Comparison of ENCODE assay signal across 9 cellular contexts in genomic region chr1:228405979-228406265, GRCh38. TPM values are rescaled to one million over a fixed set of nuclear protein-coding genes. Genes with fewer than 3 reads are reported as not detected.
DNase-seq lines count a peak whose midpoint lies in the region; ATAC-seq, FAIRE-seq and TF ChIP-seq lines count a peak whose summit lies in the region.
"Had no signal": no experiment of that assay in that cellular context is flagged by ENCODE, and none has a peak within 500 bp of the region (broad histone marks: within the 10 kb centered on the region; RNA-seq: fewer than 3 reads in every experiment).

No MANE protein-coding gene starts in this region.

- H3K9me3 Mint-ChIP-seq in CD8-positive, alpha-beta T cell: no peaks in the 10 kb centered on the region

- no peaks in the 10 kb centered on the region for H3K36me3 ChIP-seq in CD8-positive, alpha-beta T cell (ENCODE audit: insufficient read depth, low read length)
- H3K36me3 ChIP-seq in Loucy (ENCODE audit: insufficient read depth, low read length) (peaks cover 7% of the 10 kb centered on the region; the same call in 1 of the 2 replicates), H1 (ENCODE audit: control insufficient read depth in 2 of 4, insufficient read depth in 4 of 4, low read length in 3 of 4) (peaks cover 0 to 11% (median 4%) of the 10 kb centered on the region in 4 experiments; a peak in 5 of 8 replicates), neural cell (ENCODE audit: insufficient read depth, low read length) (no peaks in the 10 kb centered on the region)

- H3K9ac ChIP-seq in Loucy (ENCODE audit: low read depth, low read length, poor library complexity, severe bottlenecking): peak overlapping the region; percentile 90
- peak overlapping the region; percentile 78 to 91 (median 84); a peak in 6 of 7 replicates for H3K9ac ChIP-seq in H1 (replicated peaks in 1 of 4; ENCODE audit: extremely low read depth in 1 of 4, low read depth in 3 of 4, low read length in 3 of 4)
- peak overlapping the region; percentile 79 for H3K9ac ChIP-seq in neural cell (ENCODE audit: low read length)

- H3K18ac ChIP-seq in H1 (ENCODE audit: extremely low read depth, low read length): peak overlapping the region; percentile 78; the same call in 1 of the 2 replicates

- H3K23ac ChIP-seq in H1 (ENCODE audit: insufficient read length): no peak overlapping the region

- no peaks in the 10 kb centered on the region for H3K27me3 Mint-ChIP-seq in CD8-positive, alpha-beta T cell (ENCODE audit: low read depth)

- peak overlapping the region; percentile 91 for H3K4me3 Mint-ChIP-seq in CD8-positive, alpha-beta T cell

- H4K91ac ChIP-seq in H1 (replicated peaks; ENCODE audit: insufficient read length, low read length): no peak overlapping the region

- peaks cover 42% of the 10 kb centered on the region for H3K4me1 ChIP-seq in CD8-positive, alpha-beta T cell (ENCODE audit: insufficient read depth, low read length)
- peaks cover 53% of the 10 kb centered on the region for H3K4me1 ChIP-seq in Loucy (ENCODE audit: insufficient read depth, low read length, poor library complexity, severe bottlenecking)
- H3K4me1 ChIP-seq in H1 (replicated peaks in 1 of 4; ENCODE audit: control insufficient read depth in 3 of 4, insufficient read depth in 4 of 4, low read length in 3 of 4): peaks cover 3 to 11% (median 8%) of the 10 kb centered on the region in 4 experiments

- H3K27ac ChIP-seq in CD8-positive, alpha-beta T cell (ENCODE audit: low read depth, low read length): peak overlapping the region; percentile 76
- H3K27ac ChIP-seq in H1 (ENCODE audit: low read depth, low read length) (peak overlapping the region; percentile 79; the same call in 1 of the 2 replicates), neural cell (ENCODE audit: low read length) (peak overlapping the region; percentile 24)

- WGBS in H1 (ENCODE audit: extremely low coverage in 1 of 2, insufficient coverage in 1 of 2, insufficient read length in 1 of 2, insufficient replicate concordance in 2 of 2, low coverage in 1 of 2, low lambda C conversion rate in 2 of 2, missing lambda C conversion rate in 1 of 2), 2 experiments: 2% methylated on average over 22 of the region's 25 CpGs; no CpG with 5 or more reads in 1 of the 2 experiments

- peak; percentile 8 for ATAC-seq in CD8-positive, alpha-beta T cell
- ATAC-seq in GM21619 (IDR thresholded peaks at IDR 0.05; ENCODE audit: unreplicated experiment): peak; percentile 26

- no peak overlapping the region for H2BK12ac ChIP-seq in H1 (ENCODE audit: low read depth, low read length)

- H3K79me2 ChIP-seq in Loucy (ENCODE audit: insufficient read depth, low read length): peaks cover 69% of the 10 kb centered on the region
- H3K79me2 ChIP-seq in H1 (ENCODE audit: control insufficient read depth in 1 of 2, insufficient read depth in 2 of 2, low read length in 2 of 2): peaks cover 8 to 43% of the 10 kb centered on the region in 2 experiments; a peak in 3 of 4 replicates
- peaks cover 28% of the 10 kb centered on the region for H3K79me2 ChIP-seq in neural cell (replicated peaks; ENCODE audit: insufficient read depth, low read length)

- no peak overlapping the region for H3K14ac ChIP-seq in H1 (ENCODE audit: insufficient read length)

- no peak overlapping the region for H2BK120ac ChIP-seq in H1 (replicated peaks; ENCODE audit: low read depth, low read length)

- no peaks in the 10 kb centered on the region for H3K9me2 ChIP-seq in Loucy (replicated peaks; ENCODE audit: low read depth, low read length)
- H3K9me2 ChIP-seq in neural cell (ENCODE audit: insufficient read depth, low read length): no peaks in the 10 kb centered on the region

- peak overlapping the region; percentile 66; the same call in 1 of the 2 replicates for H4K8ac ChIP-seq in H1 (ENCODE audit: extremely low read depth, insufficient read depth, low read length)

- H3F3A ChIP-seq in Loucy (ENCODE audit: low read depth): no peaks in the 10 kb centered on the region
- no peaks in the 10 kb centered on the region for H3F3A ChIP-seq in neural cell (ENCODE audit: insufficient read depth, low read length, poor library complexity, severe bottlenecking)

- no peaks in the 10 kb centered on the region for H3K9me3 ChIP-seq in CD8-positive, alpha-beta T cell (ENCODE audit: low read length)
- H3K9me3 ChIP-seq in Loucy (ENCODE audit: insufficient read depth, low read depth, low read length) (no peaks in the 10 kb centered on the region), H1 (ENCODE audit: insufficient read depth in 2 of 2, low read depth in 1 of 2, low read length in 1 of 2) (no peaks in the 10 kb centered on the region), neural cell (ENCODE audit: low read length) (no peaks in the 10 kb centered on the region)

- H3K36me3 Mint-ChIP-seq in CD8-positive, alpha-beta T cell: peaks cover 35% of the 10 kb centered on the region

- CTCF ChIA-PET in CD8-positive, alpha-beta T cell (lab: Charles Lee): interaction anchor here (1.3 to 2.2 kb wide), 4 partner anchors 26 to 275 kb away, joined by 3 to 8 read pairs (median 5); no protein-coding TSS in a partner anchor
- CTCF ChIA-PET in H1 (lab: Charles Lee; ENCODE audit: partially characterized antibody): interaction anchor here (0.5 to 4.4 kb wide), 6 partner anchors 11 to 67 kb away, joined by 3 to 21 read pairs (median 4); a partner anchor contains a TSS

- H3K4me2 ChIP-seq in Loucy (ENCODE audit: low read depth, low read length, poor library complexity, severe bottlenecking) (peak overlapping the region; percentile 97), H1 (ENCODE audit: insufficient read depth in 1 of 2, low read depth in 2 of 2, low read length in 2 of 2) (peak overlapping the region; percentile 97 to 99), neural cell (ENCODE audit: low read length) (peak overlapping the region; percentile 94)

- TF ChIP-seq RAD21 in H1 (IDR thresholded peaks at IDR 0.05 in 1 of 2, conservative IDR thresholded peaks at IDR 0.05 in 1 of 2; ENCODE audit: low read depth in 2 of 2, low read length in 2 of 2) (no peak), neural cell (conservative IDR thresholded peaks at IDR 0.05) (no peak)

- peak overlapping the region; percentile 88 for H3K4me3 ChIP-seq in CD8-positive, alpha-beta T cell (ENCODE audit: low read depth, low read length)
- peak overlapping the region; percentile 91 for H3K4me3 ChIP-seq in Loucy (ENCODE audit: low read length, poor library complexity, severe bottlenecking)
- peak overlapping the region; percentile 84 to 100 (median 92) for H3K4me3 ChIP-seq in H1 (ENCODE audit: extremely low read depth in 1 of 4, insufficient read depth in 2 of 4, low read depth in 3 of 4, low read length in 4 of 4)
- H3K4me3 ChIP-seq in neural cell (ENCODE audit: low read length): peak overlapping the region; percentile 95

- no peak for TF ChIP-seq POLR2A in H1 (IDR thresholded peaks at IDR 0.05; ENCODE audit: control extremely low read depth in 1 of 2, low read depth in 2 of 2, low read length in 2 of 2)

- H3K27ac Mint-ChIP-seq in CD8-positive, alpha-beta T cell: peak overlapping the region; percentile 87

- no peak overlapping the region for H3K56ac ChIP-seq in H1 (replicated peaks; ENCODE audit: insufficient read length, low read depth, low read length)

- peaks cover 21% of the 10 kb centered on the region for H3K79me1 ChIP-seq in H1 (ENCODE audit: low read depth, low read length)

- no peak overlapping the region for H2AK5ac ChIP-seq in H1 (ENCODE audit: low read depth, low read length)

- peaks cover 53% of the 10 kb centered on the region for H3K4me1 Mint-ChIP-seq in CD8-positive, alpha-beta T cell (ENCODE audit: low read depth)

- H2BK20ac ChIP-seq in H1 (ENCODE audit: low read length): no peak overlapping the region

- H3K23me2 ChIP-seq in H1 (ENCODE audit: low read depth, low read length): peaks cover 18% of the 10 kb centered on the region; the same call in 1 of the 2 replicates

- intact Hi-C loops in CD8-positive, alpha-beta T cell (cut with DNase I, micrococcal nuclease): loop anchor here (1.0 to 10.0 kb wide), 11 partner anchors 51 to 1659 kb away; partner anchors contain the start of genes C1orf35 (in 2 of the 2), IBA57 (in 2 of the 2), MRPL55 (in 2 of the 2) and RNF187 (in 2 of the 2)

- H4K20me1 ChIP-seq in Loucy (ENCODE audit: insufficient read depth, low read length, poor library complexity, severe bottlenecking) (peaks cover 55% of the 10 kb centered on the region), H1 (replicated peaks in 1 of 2; ENCODE audit: control insufficient read depth in 1 of 2, insufficient read depth in 2 of 2, low read length in 2 of 2) (peaks cover 20 to 41% of the 10 kb centered on the region in 2 experiments), neural cell (ENCODE audit: insufficient read depth) (no peaks in the 10 kb centered on the region)

- POLR2A ChIA-PET in CD8-positive, alpha-beta T cell (lab: Charles Lee): interaction anchor here (0.8 to 3.2 kb wide), 7 partner anchors 8 to 296 kb away, joined by 3 to 17 read pairs (median 3); partner anchors contain the start of gene RNF187
- POLR2A ChIA-PET in H1 (lab: Charles Lee; ENCODE audit: partially characterized antibody): interaction anchor here (1.0 to 4.1 kb wide), 18 partner anchors 9 to 243 kb away, joined by 3 to 62 read pairs (median 4); partner anchors contain the start of gene TRIM17

- H4K5ac ChIP-seq in H1 (ENCODE audit: insufficient read length, low read depth, low read length): no peak overlapping the region

- H3K4ac ChIP-seq in H1 (replicated peaks; ENCODE audit: insufficient read length, low read depth, low read length): no peak overlapping the region

- TF ChIP-seq EP300 in H1 (IDR thresholded peaks at IDR 0.05; ENCODE audit: borderline replicate concordance in 1 of 2, low read depth in 2 of 2, low read length in 2 of 2): no peak
- no peak for TF ChIP-seq EP300 in neural cell (conservative IDR thresholded peaks at IDR 0.05; ENCODE audit: poor library complexity, severe bottlenecking)

- peak overlapping the region; percentile 68; the same call in 1 of the 2 replicates for H2BK5ac ChIP-seq in H1 (ENCODE audit: low read depth, low read length)

- H3K27me3 ChIP-seq in CD8-positive, alpha-beta T cell (ENCODE audit: insufficient read depth, low read length): no peaks in the 10 kb centered on the region
- H3K27me3 ChIP-seq in Loucy (ENCODE audit: insufficient read depth, low read length, poor library complexity, severe bottlenecking) (no peaks in the 10 kb centered on the region), H1 (replicated peaks in 1 of 4; ENCODE audit: control insufficient read depth in 3 of 4, extremely low read depth in 1 of 4, insufficient read depth in 3 of 4, low read length in 3 of 4) (0 out of 7 replicates have a peak, but pooled peaks cover 0 to 2% (median 0%) of the 10 kb centered on the region in 4 experiments), neural cell (ENCODE audit: insufficient read depth, low read depth, low read length) (no peaks in the 10 kb centered on the region)

- peak overlapping the region; percentile 71; the same call in 1 of the 2 replicates for H2AFZ ChIP-seq in Loucy (ENCODE audit: low read length)
- no peak overlapping the region for H2AFZ ChIP-seq in H1 (ENCODE audit: low read length)
- H2AFZ ChIP-seq in neural cell (ENCODE audit: low read depth, low read length): no peak overlapping the region

- no peak for DNase-seq in CD8-positive, alpha-beta T cell
- no peak for DNase-seq in H1 (ENCODE audit: low read depth in 1 of 2, low spot score in 2 of 2)
- DNase-seq in NCI-H2196 (lab: John Stamatoyannopoulos, UW; ENCODE audit: unreplicated experiment): no peak
- no peak for DNase-seq in G401 (ENCODE audit: low spot score)
- no peak for DNase-seq in HuH-7.5 (ENCODE audit: low spot score)

- TF ChIP-seq CTCF in CD8-positive, alpha-beta T cell (IDR thresholded peaks at IDR 0.05): no peak
- TF ChIP-seq CTCF in Loucy (conservative IDR thresholded peaks at IDR 0.05; ENCODE audit: low read length) (no peak), H1 (IDR thresholded peaks at IDR 0.05; ENCODE audit: control extremely low read depth in 1 of 3, insufficient read depth in 1 of 3, low read depth in 1 of 3, low read length in 3 of 3) (no peak), neural cell (IDR thresholded peaks at IDR 0.05; ENCODE audit: poor library complexity, severe bottlenecking) (no peak)

- in situ Hi-C loops in G401 (cut with HindIII; ENCODE audit: low sequenced_read_pairs): no loop called here

- no peak overlapping the region for H2BK15ac ChIP-seq in H1 (ENCODE audit: low read length)

- no peak for FAIRE-seq in H1 (lab: Jason Lieb, UNC)

RNA-seq across cellular contexts. Expression of gene TRIM11, which starts 0.7 kb away (rescaled TPM):
- total RNA-seq in CD8-positive, alpha-beta T cell: 10 to 100 TPM; 36.6 to 40.3 TPM
- 31.3 and 32.1 TPM in 2 replicates for total RNA-seq in H1 (2021; fragmentation: NEBNext Ultra II Directional; extraction: Animal tissue kit (Norgen Biotek cat#: 25700))
- polyA plus RNA-seq in H1 (2011; rRNA removed): 11.1 and 19.6 TPM in 2 replicates
- polyA plus RNA-seq in H1 (2011; cell fraction: cytosol; rRNA removed): 15.2 TPM
- 41.2 TPM for polyA plus RNA-seq in H1 (2011; cell fraction: nucleus; rRNA removed)
- polyA plus RNA-seq in H1 (2012, experiment 1 of 2): 20.6 to 26.0 TPM (median 22.5 TPM) in 4 replicates
- polyA plus RNA-seq in H1 (2012, experiment 2 of 2): 18.9 TPM
- polyA plus RNA-seq in H1 (2013, experiment 1 of 2): 15.4 TPM
- polyA plus RNA-seq in H1 (2013, experiment 2 of 2): 15.5 TPM
- polyA minus RNA-seq in H1 (2011; rRNA and poly(A)+ RNA removed): 18.6 and 18.8 TPM in 2 replicates
- polyA minus RNA-seq in H1 (2011; cell fraction: cytosol; rRNA and poly(A)+ RNA removed): 17.7 TPM
- polyA minus RNA-seq in H1 (2011; cell fraction: nucleus; rRNA and poly(A)+ RNA removed): 32.8 TPM
- polyA plus RNA-seq in neural cell: 25.1 and 28.5 TPM in 2 replicates
- 34.5 and 38.5 TPM in 2 replicates for polyA minus RNA-seq in neural cell
- total RNA-seq in G401 (2014; rRNA removed; shearing (Covaris generic)): 40.4 and 43.6 TPM in 2 replicates

RNA-seq across cellular contexts. Expression of gene TRIM17, which starts 10.7 kb away (rescaled TPM):
- 1 to 10 TPM; 1.1 to 1.4 TPM for total RNA-seq in CD8-positive, alpha-beta T cell
- total RNA-seq in H1 (2021; fragmentation: NEBNext Ultra II Directional; extraction: Animal tissue kit (Norgen Biotek cat#: 25700)): 2.2 and 2.3 TPM in 2 replicates
- polyA plus RNA-seq in H1 (2011; rRNA removed) (1.0 and 1.1 TPM in 2 replicates), neural cell (0.14 TPM in 1 of 2 replicates, not detected in the other)
- polyA plus RNA-seq in H1 (2011; cell fraction: cytosol; rRNA removed): 1.0 TPM
- 5.9 TPM for polyA plus RNA-seq in H1 (2011; cell fraction: nucleus; rRNA removed)
- 1.3 to 2.3 TPM (median 1.9 TPM) in 4 replicates for polyA plus RNA-seq in H1 (2012, experiment 1 of 2)
- 0.63 TPM for polyA plus RNA-seq in H1 (2012, experiment 2 of 2)
- polyA plus RNA-seq in H1 (2013, experiment 1 of 2): 0.97 TPM
- polyA plus RNA-seq in H1 (2013, experiment 2 of 2): 0.75 TPM
- polyA minus RNA-seq in H1 (2011; rRNA and poly(A)+ RNA removed): 1.00 and 1.5 TPM in 2 replicates
- polyA minus RNA-seq in H1 (2011; cell fraction: cytosol; rRNA and poly(A)+ RNA removed): not detected
- polyA minus RNA-seq in H1 (2011; cell fraction: nucleus; rRNA and poly(A)+ RNA removed): 3.3 TPM
- 0.49 TPM in 1 of 2 replicates, not detected in the other for polyA minus RNA-seq in neural cell
- total RNA-seq in G401 (2014; rRNA removed; shearing (Covaris generic)): not detected in 2 replicates
- total RNA-seq: M059J had no signal

Comparison
In these comparisons a context has a peak if more than half of its experiments do, and no peak if none do; other contexts are left out.
1. H3K27ac ChIP-seq: peak in every context shown above with its lines; median percentile 79 in H1; 76 in CD8-positive, alpha-beta T cell; 24 in neural cell.